In the genomic region with DNA sequence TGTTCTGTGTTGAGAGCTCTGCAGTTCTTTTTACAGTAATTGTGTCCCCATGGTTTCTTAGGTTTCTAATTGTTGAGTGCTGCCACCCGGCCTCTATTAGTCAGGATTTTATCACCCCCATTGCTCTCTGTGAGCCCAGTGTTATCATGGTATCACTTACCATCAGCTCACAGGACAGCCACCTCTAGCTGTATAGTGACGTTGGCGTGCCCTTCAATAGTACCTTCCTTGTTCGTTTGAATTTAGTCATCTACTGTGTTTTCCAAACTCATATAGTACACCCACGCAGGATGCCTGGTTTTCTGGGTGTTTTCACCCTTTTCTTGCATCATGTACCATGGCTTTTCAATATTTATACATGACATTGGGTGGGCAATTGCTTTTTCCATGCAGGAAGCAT, we compare ENCODE assay signal across 38 cellular contexts.
"Had no signal": no experiment of that assay in that cellular context is flagged by ENCODE, and none has a peak within 500 bp of the region (broad histone marks: within the 10 kb centered on the region; RNA-seq: fewer than 3 reads in every experiment).

No MANE protein-coding gene starts in this region.

- H3K27me3 Mint-ChIP-seq: activated B cell treated with CpG ODN at 0.5 μM for 24 hours; activated CD4-positive, alpha-beta memory T cell treated with anti-CD3 and anti-CD28 coated beads for 36 hours; activated CD4-positive, alpha-beta T cell treated with anti-CD3 and anti-CD28 coated beads, Interleukin-2, amount 10 ng/mL, durations not matched to agents 24 days and 14 days; activated CD8-positive, alpha-beta T cell treated with anti-CD3 and anti-CD28 coated beads for 36 hours; activated naive CD8-positive, alpha-beta T cell treated with anti-CD3 and anti-CD28 coated beads for 36 hours; activated T-helper 17 cell treated with anti-CD3 and anti-CD28 coated beads, Interleukin-2, amount 50 U/mL, for 72 hours; central memory CD8-positive, alpha-beta T cell had no signal

- H3K4me1 Mint-ChIP-seq: activated naive CD8-positive, alpha-beta T cell treated with anti-CD3 and anti-CD28 coated beads for 36 hours; activated T-helper 17 cell treated with anti-CD3 and anti-CD28 coated beads, Interleukin-2, amount 50 U/mL, for 72 hours had no signal

- H3K9me3 ChIP-seq: adrenal gland, body of pancreas, breast epithelium had no signal

- DNase-seq: activated B cell treated with CpG ODN at 0.5 μM for 24 hours; activated CD4-positive, alpha-beta memory T cell treated with anti-CD3 and anti-CD28 coated beads for 36 hours; activated CD4-positive, alpha-beta T cell treated with anti-CD3 and anti-CD28 coated beads for 4 hours; activated CD4-positive, alpha-beta T cell treated with anti-CD3 and anti-CD28 coated beads, Interleukin-2, amount 10 ng/mL, durations not matched to agents 24 days and 14 days; activated CD4-positive, alpha-beta T cell treated with anti-CD3 and anti-CD28 coated beads, Interleukin-2, amount 50 U/mL, for 1 hour; activated CD4-positive, alpha-beta T cell treated with anti-CD3 and anti-CD28 coated beads, Interleukin-2, amount 50 U/mL, for 4 hours; activated CD4-positive, CD25-positive, alpha-beta regulatory T cell treated with anti-CD3 and anti-CD28 coated beads, Interleukin-2, amount 50 U/mL, for 72 hours; activated CD8-positive, alpha-beta memory T cell treated with anti-CD3 and anti-CD28 coated beads, Interleukin-2, amount 50 U/mL, for 4 hours; activated CD8-positive, alpha-beta T cell treated with anti-CD3 and anti-CD28 coated beads for 36 hours; activated effector memory CD4-positive, alpha-beta T cell treated with anti-CD3 and anti-CD28 coated beads, Interleukin-2, amount 50 U/mL, for 16 hours; activated gamma-delta T cell treated with Interleukin-2 at 50 U/mL for 16 hours; activated naive CD4-positive, alpha-beta T cell; activated naive CD4-positive, alpha-beta T cell treated with anti-CD3 and anti-CD28 coated beads for 36 hours; activated naive CD4-positive, alpha-beta T cell treated with anti-CD3 and anti-CD28 coated beads, Interleukin-2, amount 50 U/mL, for 16 hours; activated naive CD8-positive, alpha-beta T cell treated with anti-CD3 and anti-CD28 coated beads for 36 hours; activated T-cell treated with anti-CD3 and anti-CD28 coated beads for 4 hours; activated T-cell treated with anti-CD3 and anti-CD28 coated beads, Interleukin-2, amount 50 U/mL, for 1 hour; activated T-cell treated with anti-CD3 and anti-CD28 coated beads, Interleukin-2, amount 50 U/mL, for 4 hours; activated T-cell treated with anti-CD3 and anti-CD28 coated beads, Interleukin-2, amount 50 U/mL, for 72 hours; adrenal gland; amniotic stem cell; aorta; body of pancreas; brain microvascular endothelial cell; caudate nucleus; cerebellar nuclear complex; T-helper 1 cell; T-helper 2 cell; T-helper 9 cell had no signal

- H3K9me3 Mint-ChIP-seq: activated B cell treated with CpG ODN at 0.5 μM for 24 hours; activated CD4-positive, alpha-beta memory T cell treated with anti-CD3 and anti-CD28 coated beads for 36 hours; activated CD4-positive, alpha-beta T cell treated with anti-CD3 and anti-CD28 coated beads, Interleukin-2, amount 10 ng/mL, durations not matched to agents 24 days and 14 days; activated CD8-positive, alpha-beta T cell treated with anti-CD3 and anti-CD28 coated beads for 36 hours; activated naive CD4-positive, alpha-beta T cell treated with anti-CD3 and anti-CD28 coated beads for 36 hours; activated naive CD4-positive, alpha-beta T cell treated with anti-CD3 and anti-CD28 coated beads, Interleukin-2, amount 50 U/mL, for 72 hours; activated naive CD8-positive, alpha-beta T cell treated with anti-CD3 and anti-CD28 coated beads for 36 hours; activated T-cell treated with anti-CD3 and anti-CD28 coated beads, Interleukin-2, amount 50 U/mL, for 4 hours; activated T-cell treated with anti-CD3 and anti-CD28 coated beads, Interleukin-2, amount 50 U/mL, for 72 hours; activated T-helper 1 cell treated with anti-CD3 and anti-CD28 coated beads, Interleukin-12 subunit alpha, Interleukin-12 subunit beta, Interleukin-2, Interleukin-4 antibody, amounts not matched to agents 30 ng/mL and 10 ng/mL and 1 ng/mL, durations not matched to agents 14 hours and 24 hours and 36 hours; activated T-helper 17 cell treated with anti-CD3 and anti-CD28 coated beads, Interleukin-2, amount 50 U/mL, for 72 hours; central memory CD8-positive, alpha-beta T cell; T-helper 1 cell treated with Interleukin-12 subunit alpha and Interleukin-12 subunit beta and Interleukin-4 antibody, amounts not matched to agents 30 μg/mL and 1 μg/mL, for 36 hours; T-helper 2 cell treated with Interferon-gamma antibody and Interleukin-4, amounts not matched to agents 5 μg/mL and 100 μg/mL, for 36 hours had no signal

- H3K36me3 ChIP-seq: adrenal gland, brain microvascular endothelial cell, breast epithelium had no signal

- H3K27me3 ChIP-seq: adrenal gland, body of pancreas, brain microvascular endothelial cell, breast epithelium had no signal

- FAIRE-seq: astrocyte, TTC549 had no signal

- H3K4me3 ChIP-seq: adrenal gland, body of pancreas, breast epithelium had no signal

- H3K4me1 ChIP-seq: body of pancreas, breast epithelium had no signal

- H3K27ac Mint-ChIP-seq: activated B cell treated with CpG ODN at 0.5 μM for 24 hours; activated CD4-positive, alpha-beta memory T cell treated with anti-CD3 and anti-CD28 coated beads for 36 hours; activated CD4-positive, alpha-beta T cell treated with anti-CD3 and anti-CD28 coated beads, Interleukin-2, amount 10 ng/mL, durations not matched to agents 24 days and 14 days; activated CD8-positive, alpha-beta T cell treated with anti-CD3 and anti-CD28 coated beads for 36 hours; activated naive CD4-positive, alpha-beta T cell treated with anti-CD3 and anti-CD28 coated beads for 36 hours; activated naive CD4-positive, alpha-beta T cell treated with anti-CD3 and anti-CD28 coated beads, Interleukin-2, amount 50 U/mL, for 72 hours; activated naive CD8-positive, alpha-beta T cell treated with anti-CD3 and anti-CD28 coated beads for 36 hours; activated T-cell treated with anti-CD3 and anti-CD28 coated beads, Interleukin-2, amount 50 U/mL, for 72 hours; activated T-helper 1 cell treated with anti-CD3 and anti-CD28 coated beads, Interleukin-12 subunit alpha, Interleukin-12 subunit beta, Interleukin-2, Interleukin-4 antibody, amounts not matched to agents 30 ng/mL and 10 ng/mL and 1 ng/mL, durations not matched to agents 14 hours and 24 hours and 36 hours; activated T-helper 17 cell treated with anti-CD3 and anti-CD28 coated beads, Interleukin-2, amount 50 U/mL, for 72 hours; T-helper 1 cell treated with Interleukin-12 subunit alpha and Interleukin-12 subunit beta and Interleukin-4 antibody, amounts not matched to agents 30 μg/mL and 1 μg/mL, for 36 hours; T-helper 2 cell treated with Interferon-gamma antibody and Interleukin-4, amounts not matched to agents 5 μg/mL and 100 μg/mL, for 36 hours had no signal

- H3K4me3 Mint-ChIP-seq: activated B cell treated with CpG ODN at 0.5 μM for 24 hours; activated CD4-positive, alpha-beta memory T cell treated with anti-CD3 and anti-CD28 coated beads for 36 hours; activated CD4-positive, alpha-beta T cell treated with anti-CD3 and anti-CD28 coated beads, Interleukin-2, amount 10 ng/mL, durations not matched to agents 24 days and 14 days; activated CD8-positive, alpha-beta T cell treated with anti-CD3 and anti-CD28 coated beads for 36 hours; activated naive CD4-positive, alpha-beta T cell treated with anti-CD3 and anti-CD28 coated beads for 36 hours; activated naive CD8-positive, alpha-beta T cell treated with anti-CD3 and anti-CD28 coated beads for 36 hours; activated T-cell treated with anti-CD3 and anti-CD28 coated beads, Interleukin-2, amount 50 U/mL, for 4 hours; activated T-cell treated with anti-CD3 and anti-CD28 coated beads, Interleukin-2, amount 50 U/mL, for 72 hours; activated T-helper 1 cell treated with anti-CD3 and anti-CD28 coated beads, Interleukin-12 subunit alpha, Interleukin-12 subunit beta, Interleukin-2, Interleukin-4 antibody, amounts not matched to agents 30 ng/mL and 10 ng/mL and 1 ng/mL, durations not matched to agents 14 hours and 24 hours and 36 hours; activated T-helper 17 cell treated with anti-CD3 and anti-CD28 coated beads, Interleukin-2, amount 50 U/mL, for 72 hours; central memory CD8-positive, alpha-beta T cell; T-helper 1 cell treated with Interleukin-12 subunit alpha and Interleukin-12 subunit beta and Interleukin-4 antibody, amounts not matched to agents 30 μg/mL and 1 μg/mL, for 36 hours; T-helper 2 cell treated with Interferon-gamma antibody and Interleukin-4, amounts not matched to agents 5 μg/mL and 100 μg/mL, for 36 hours had no signal

- H3K27ac ChIP-seq: adrenal gland, body of pancreas, brain microvascular endothelial cell, breast epithelium had no signal

- ATAC-seq: activated CD8-positive, alpha-beta T cell treated with anti-CD3 and anti-CD28 coated beads for 36 hours; activated naive CD4-positive, alpha-beta T cell treated with anti-CD3 and anti-CD28 coated beads, Interleukin-2, amount 50 U/mL, for 72 hours; activated T-cell treated with anti-CD3 and anti-CD28 coated beads, Interleukin-2, amount 50 U/mL, for 4 hours; activated T-cell treated with anti-CD3 and anti-CD28 coated beads, Interleukin-2, amount 50 U/mL, for 72 hours; activated T-helper 17 cell treated with anti-CD3 and anti-CD28 coated beads, Interleukin-2, amount 50 U/mL, for 72 hours; body of pancreas had no signal
